ENCODE assay signal across 13 cellular contexts in the genomic region with DNA sequence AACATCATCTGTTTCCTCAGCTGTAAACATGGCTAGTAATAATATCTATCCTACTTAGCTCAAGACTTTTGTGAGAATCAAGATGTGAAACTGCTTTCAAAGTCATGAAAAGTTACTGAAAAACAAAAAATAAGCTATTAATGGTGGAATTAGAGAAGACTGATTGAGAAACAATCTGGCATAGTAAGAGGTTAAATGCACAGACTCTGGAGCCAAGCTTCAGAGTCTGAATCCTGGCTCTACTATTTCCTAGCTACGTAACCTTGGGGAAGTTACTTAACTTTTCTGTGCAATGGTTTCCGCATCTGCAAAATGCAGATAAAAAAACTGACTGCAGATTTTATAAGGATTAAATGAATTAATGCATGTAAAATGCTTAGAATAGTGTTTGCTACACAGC. TPM values are rescaled to one million over a fixed set of nuclear protein-coding genes. Genes with fewer than 3 reads are reported as not detected.
DNase-seq lines count a peak whose midpoint lies in the region; ATAC-seq, FAIRE-seq and TF ChIP-seq lines count a peak whose summit lies in the region.
"Had no signal": no experiment of that assay in that cellular context is flagged by ENCODE, and none has a peak within 500 bp of the region (broad histone marks: within the 10 kb centered on the region; RNA-seq: fewer than 3 reads in every experiment).

No MANE protein-coding gene starts in this region.

- no peaks in the 10 kb centered on the region for H3K9me3 ChIP-seq in body of pancreas
- no peaks in the 10 kb centered on the region for H3K9me3 ChIP-seq in HepG2 (ENCODE audit: low read length)
- no peaks in the 10 kb centered on the region for H3K9me3 ChIP-seq in spleen

- H3K9me3 Mint-ChIP-seq in HFFc6: no peaks in the 10 kb centered on the region
- H3K9me3 Mint-ChIP-seq: activated CD4-positive, alpha-beta memory T cell treated with anti-CD3 and anti-CD28 coated beads for 36 hours; brain had no signal

- H3K27ac ChIP-seq in body of pancreas: peak overlapping the region in 1 of 4 donors; percentile 43
- H3K27ac ChIP-seq in HepG2 (ENCODE audit: extremely low read length, insufficient read depth, low read length): peak overlapping the region; percentile 72
- H3K27ac ChIP-seq in spleen: peak overlapping the region in 7 of 8 donors; percentile 25 to 81 (median 71)

- POLR2A ChIA-PET in HepG2 (lab: Yijun Ruan, JAX): no interaction called here

- no peak for FAIRE-seq in HepG2 (lab: Jason Lieb, UNC)
- FAIRE-seq: RCC 7860 had no signal

- TF ChIP-seq POLR2A in body of pancreas (IDR thresholded peaks at IDR 0.05) (no peak), HepG2 (IDR thresholded peaks at IDR 0.05; ENCODE audit: insufficient read depth in 1 of 2, low read depth in 2 of 2, low read length in 2 of 2) (no peak), spleen (IDR thresholded peaks at IDR 0.05) (no peak)

- TF ChIP-seq EP300 in HepG2 (IDR thresholded peaks at IDR 0.05; ENCODE audit: low read depth in 2 of 2, low read length in 2 of 2) (no peak), HepG2 (CRISPR knock-in tag; IDR thresholded peaks at IDR 0.05; ENCODE audit: borderline replicate concordance) (no peak)

- intact Hi-C loops in body of pancreas (cut with DNase I): no loop called here
- intact Hi-C loops in HepG2 (cut with micrococcal nuclease; ENCODE audit: unreplicated experiment): no loop called here
- intact Hi-C loops in spleen (cut with DNase I; ENCODE audit: low total_unique reads): no loop called here

- DNase-seq in HFFc6 (no peak), body of pancreas (no peak), HepG2 (ENCODE audit: low spot score) (no peak), spleen (no peak), NCI-H187 treated with DMSO at 0.1 percent for 48 hours (lab: John Stamatoyannopoulos, UW) (no peak), A172 (ENCODE audit: low spot score) (no peak)
- DNase-seq: activated CD4-positive, alpha-beta memory T cell treated with anti-CD3 and anti-CD28 coated beads for 36 hours; activated effector memory CD4-positive, alpha-beta T cell treated with anti-CD3 and anti-CD28 coated beads, Interleukin-2, amount 50 U/mL, for 16 hours; midbrain; NCI-H2227 treated with DMSO at 0.1 percent for 48 hours had no signal

- H3K79me2 ChIP-seq in HepG2 (ENCODE audit: insufficient read depth, low read length): no peaks in the 10 kb centered on the region

- ATAC-seq in body of pancreas (peak; percentile 64), HepG2 (no peak), HG03442 (IDR thresholded peaks at IDR 0.05; ENCODE audit: unreplicated experiment) (no peak)

- H3K4me3 ChIP-seq in body of pancreas: no peak overlapping the region
- H3K4me3 ChIP-seq in HepG2 (replicated peaks in 1 of 3; ENCODE audit: insufficient read depth in 1 of 3, low read depth in 2 of 3, low read length in 3 of 3): no peak overlapping the region
- H3K4me3 ChIP-seq in spleen: no peak overlapping the region

- H3K27ac Mint-ChIP-seq in HFFc6: peak overlapping the region; percentile 75
- H3K27ac Mint-ChIP-seq: activated CD4-positive, alpha-beta memory T cell treated with anti-CD3 and anti-CD28 coated beads for 36 hours; brain had no signal

- TF ChIP-seq CTCF in HFFc6 (IDR thresholded peaks at IDR 0.05): no peak
- TF ChIP-seq CTCF in body of pancreas (IDR thresholded peaks at IDR 0.05): no peak
- no peak for TF ChIP-seq CTCF in HepG2 (CRISPR knock-in tag; IDR thresholded peaks at IDR 0.05)
- TF ChIP-seq CTCF in spleen (IDR thresholded peaks at IDR 0.05 in 8 of 11, conservative IDR thresholded peaks at IDR 0.05 in 3 of 11): no peak

- peaks cover 24% of the 10 kb centered on the region for H3K4me1 Mint-ChIP-seq in HFFc6 (ENCODE audit: low read depth)

- peaks cover 29% of the 10 kb centered on the region for H3K4me1 ChIP-seq in body of pancreas
- peaks cover 36% of the 10 kb centered on the region for H3K4me1 ChIP-seq in HepG2 (ENCODE audit: insufficient read depth, low read length)
- H3K4me1 ChIP-seq in spleen: peaks cover 14 to 79% (median 53%) of the 10 kb centered on the region in 6 donors

- H3K4me2 ChIP-seq in HepG2 (ENCODE audit: low read depth, low read length): no peak overlapping the region

- no peak for TF ChIP-seq RAD21 in HepG2 (CRISPR knock-in tag; IDR thresholded peaks at IDR 0.05)

- CTCF ChIA-PET in HepG2 (lab: Yijun Ruan, JAX; ENCODE audit: low intra/inter-chr PET ratio, low total read pairs): no interaction called here

- H3K9ac ChIP-seq in HepG2 (ENCODE audit: insufficient read depth, low read depth, low read length): 0 out of 2 replicates have a peak overlapping the region, but pooled peaks have one; percentile 6

- H3K4me3 Mint-ChIP-seq in HFFc6: no peak overlapping the region; the same call in 1 of the 2 replicates
- H3K4me3 Mint-ChIP-seq: activated CD4-positive, alpha-beta memory T cell treated with anti-CD3 and anti-CD28 coated beads for 36 hours; brain had no signal

- no TSS peak for BruUV-seq in HepG2 (replicated peaks; lab: Mats Ljungman, UMichigan)

- H3K27me3 Mint-ChIP-seq in HFFc6 (ENCODE audit: insufficient read depth): no peaks in the 10 kb centered on the region; the same call in 1 of the 2 replicates
- H3K27me3 Mint-ChIP-seq: activated CD4-positive, alpha-beta memory T cell treated with anti-CD3 and anti-CD28 coated beads for 36 hours; brain had no signal

- no peaks in the 10 kb centered on the region for H4K20me1 ChIP-seq in HepG2 (ENCODE audit: insufficient read depth, low read length)

- peaks cover 28% of the 10 kb centered on the region for H3K36me3 Mint-ChIP-seq in HFFc6 (ENCODE audit: low read depth)

- WGBS in body of pancreas, 2 donors: 23% methylated on average over 2 of the region's 2 CpGs
- WGBS in HepG2 (ENCODE audit: low lambda C conversion rate): 94% methylated on average over 2 of the region's 2 CpGs
- WGBS in spleen, 5 donors: 31 to 64% (median 36%) methylated on average over 2 of the region's 2 CpGs

- no peaks in the 10 kb centered on the region for H3K36me3 ChIP-seq in body of pancreas (replicated peaks in 1 of 2; ENCODE audit: insufficient read depth in 1 of 2, low read depth in 2 of 2)
- peaks cover 3 to 14% of the 10 kb centered on the region in 2 experiments; a peak in 4 of 5 replicates for H3K36me3 ChIP-seq in HepG2 (replicated peaks in 1 of 2; ENCODE audit: control insufficient read depth in 1 of 2, insufficient read depth in 2 of 2, low read length in 2 of 2)
- H3K36me3 ChIP-seq in spleen: peaks cover 0 to 75% (median 14%) of the 10 kb centered on the region in 6 donors

- in situ Hi-C loops in HepG2 (cut with HindIII; ENCODE audit: extremely low pct_ligation_motif_present, low pct_unique_long_range_greater_than_20kb): no loop called here

- H2AFZ ChIP-seq in HepG2 (ENCODE audit: low read length): no peak overlapping the region

- no peaks in the 10 kb centered on the region for H3K27me3 ChIP-seq in body of pancreas
- H3K27me3 ChIP-seq in HepG2 (ENCODE audit: control insufficient read depth in 1 of 2, insufficient read depth in 2 of 2, low read length in 2 of 2): no peaks in the 10 kb centered on the region
- no peaks in the 10 kb centered on the region for H3K27me3 ChIP-seq in spleen (replicated peaks in 1 of 7)

TF ChIP-seq in HepG2, 621 proteins besides CTCF, POLR2A, EP300 and RAD21 (continues in another document):
- TF ChIP-seq, protein P1, sequence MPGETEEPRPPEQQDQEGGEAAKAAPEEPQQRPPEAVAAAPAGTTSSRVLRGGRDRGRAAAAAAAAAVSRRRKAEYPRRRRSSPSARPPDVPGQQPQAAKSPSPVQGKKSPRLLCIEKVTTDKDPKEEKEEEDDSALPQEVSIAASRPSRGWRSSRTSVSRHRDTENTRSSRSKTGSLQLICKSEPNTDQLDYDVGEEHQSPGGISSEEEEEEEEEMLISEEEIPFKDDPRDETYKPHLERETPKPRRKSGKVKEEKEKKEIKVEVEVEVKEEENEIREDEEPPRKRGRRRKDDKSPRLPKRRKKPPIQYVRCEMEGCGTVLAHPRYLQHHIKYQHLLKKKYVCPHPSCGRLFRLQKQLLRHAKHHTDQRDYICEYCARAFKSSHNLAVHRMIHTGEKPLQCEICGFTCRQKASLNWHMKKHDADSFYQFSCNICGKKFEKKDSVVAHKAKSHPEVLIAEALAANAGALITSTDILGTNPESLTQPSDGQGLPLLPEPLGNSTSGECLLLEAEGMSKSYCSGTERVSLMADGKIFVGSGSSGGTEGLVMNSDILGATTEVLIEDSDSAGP (CRISPR knock-in tag; IDR thresholded peaks at IDR 0.05; ENCODE audit: borderline replicate concordance): no peak
- no peak for TF ChIP-seq ZNF501 (CRISPR knock-in tag; IDR thresholded peaks at IDR 0.05)
- TF ChIP-seq ZBTB20 (CRISPR knock-in tag; IDR thresholded peaks at IDR 0.05; ENCODE audit: borderline replicate concordance, low read depth): no peak
- TF ChIP-seq ZNF777 (CRISPR knock-in tag; IDR thresholded peaks at IDR 0.05): no peak

RNA-seq across cellular contexts. Expression of a gene that starts 28.8 kb away (rescaled TPM):
- 100 to 1,000 TPM; 124 to 151 (median 134) TPM for total RNA-seq in HFFc6 (2021; fragmentation: NEBNext Ultra II Directional; extraction: Animal tissue kit (Norgen Biotek cat#: 25700))
- total RNA-seq in body of pancreas: 10 to 100 TPM; 23.4 to 56.6 TPM
- total RNA-seq in HepG2 (2016; rRNA removed; fragmentation: Illumina TruSeq; extraction: Trizol): 32.2 and 33.7 TPM in 2 replicates
- total RNA-seq in HepG2 (2016; cell fraction: cytosol; rRNA removed; fragmentation: Illumina TruSeq; extraction: Trizol; ENCODE audit: low read depth): 27.4 and 28.7 TPM in 2 replicates
- total RNA-seq in HepG2 (2016; cell fraction: insoluble cytoplasmic fraction; rRNA removed; fragmentation: Illumina TruSeq; extraction: Trizol): 27.5 and 33.1 TPM in 2 replicates
- total RNA-seq in HepG2 (2016; cell fraction: membrane; rRNA removed; fragmentation: Illumina TruSeq; extraction: Trizol): 39.7 and 47.6 TPM in 2 replicates
- 42.0 and 44.0 TPM in 2 replicates for total RNA-seq in HepG2 (2016; cell fraction: nucleus; rRNA removed; fragmentation: Illumina TruSeq; extraction: Trizol)
- 9.9 and 13.5 TPM in 2 replicates for polyA plus RNA-seq in HepG2 (2011; rRNA removed)
- polyA plus RNA-seq in HepG2 (2011; cell fraction: cytosol; rRNA removed): 7.4 and 9.3 TPM in 2 replicates
- polyA plus RNA-seq in HepG2 (2011; cell fraction: nucleus; rRNA removed): 9.5 and 9.8 TPM in 2 replicates
- polyA plus RNA-seq in HepG2 (2012): 18.5 and 20.9 TPM in 2 replicates
- 22.9 and 27.7 TPM in 2 replicates for polyA plus RNA-seq in HepG2 (2016; cell fraction: cytosol; fragmentation: Illumina TruSeq; extraction: Trizol; ENCODE audit: low read depth)
- polyA plus RNA-seq in HepG2 (2016; cell fraction: insoluble cytoplasmic fraction; fragmentation: Illumina TruSeq; extraction: Trizol; ENCODE audit: low read depth): 32.7 and 34.9 TPM in 2 replicates
- 31.3 and 34.7 TPM in 2 replicates for polyA plus RNA-seq in HepG2 (2016; cell fraction: membrane; fragmentation: Illumina TruSeq; extraction: Trizol; ENCODE audit: low read depth)
- polyA plus RNA-seq in HepG2 (2016; cell fraction: nucleus; fragmentation: Illumina TruSeq; extraction: Trizol; ENCODE audit: insufficient read depth, low read depth): 35.0 and 37.3 TPM in 2 replicates
- 10.3 and 20.6 TPM in 2 replicates for polyA minus RNA-seq in HepG2 (2011; rRNA and poly(A)+ RNA removed; ENCODE audit: low replicate concordance)
- polyA minus RNA-seq in HepG2 (2011; cell fraction: cytosol; rRNA and poly(A)+ RNA removed): 10.3 and 12.0 TPM in 2 replicates
- 69.1 and 70.6 TPM in 2 replicates for polyA minus RNA-seq in HepG2 (2011; cell fraction: nucleus; rRNA and poly(A)+ RNA removed)
- 100 to 1,000 TPM in 4 of 7 donors, 10 to 100 TPM in 3; 73.5 to 111 (median 104) TPM for total RNA-seq in spleen
- polyA plus RNA-seq in spleen: 10 to 100 TPM; 18.9 to 50.0 (median 30.5) TPM
- 71.1 and 93.9 TPM in 2 replicates for total RNA-seq in A172 (2014; rRNA removed; shearing (Covaris generic))
